8 cellular contexts compared by ENCODE assay signal in the genomic region with DNA sequence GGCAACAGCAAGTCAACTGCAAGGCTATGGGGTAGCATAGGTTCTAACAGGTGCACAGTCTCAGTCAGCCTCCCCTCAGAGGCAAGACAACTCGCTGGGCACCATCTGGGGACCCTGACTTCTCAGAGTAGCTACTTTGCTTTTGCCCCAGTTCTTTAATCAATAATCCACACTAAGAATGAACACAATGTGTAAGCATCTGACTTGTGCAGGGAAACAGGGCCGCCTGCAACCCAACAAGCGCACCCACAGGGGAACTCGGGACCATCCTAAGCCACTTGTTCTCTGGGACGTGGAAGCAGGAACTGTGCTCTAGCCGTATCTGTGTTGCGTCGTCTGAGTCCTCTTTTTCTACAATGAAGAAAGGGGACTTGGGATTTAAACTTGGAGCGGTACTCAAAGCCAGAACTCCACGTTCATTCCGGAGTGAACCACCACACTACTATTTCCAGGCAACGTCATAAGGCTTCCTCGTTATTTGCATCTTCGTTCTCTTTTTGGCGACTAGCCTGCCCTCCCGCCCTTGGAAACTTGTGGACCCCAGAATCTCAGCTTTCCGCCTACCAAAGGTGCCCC. TPM values are rescaled to one million over a fixed set of nuclear protein-coding genes. Genes with fewer than 3 reads are reported as not detected.
DNase-seq lines count a peak whose midpoint lies in the region; ATAC-seq, FAIRE-seq and TF ChIP-seq lines count a peak whose summit lies in the region.

No MANE protein-coding gene starts in this region.

- H3K4me3 Mint-ChIP-seq in GM23338 = peak overlapping the region; percentile 98

- peaks cover 9% of the 10 kb centered on the region; the same call in 2 of the 3 replicates for H3K36me3 Mint-ChIP-seq in GM23338 (ENCODE audit: low read depth)

- H3K4me3 ChIP-seq in GM23338 (peak overlapping the region; percentile 86), ascending aorta (peak overlapping the region; percentile 84 to 88), iPS-15b (ENCODE audit: low read depth, low read length) (peak overlapping the region; percentile 63), skeletal muscle cell (ENCODE audit: low read depth, low read length) (peak overlapping the region; percentile 67)

- no peak for DNase-seq in GM23338 (ENCODE audit: low spot score)
- peak in 1 of 2 donors; percentile 67 for DNase-seq in ascending aorta (ENCODE audit: low spot score in 2 of 2)
- no peak for DNase-seq in skeletal muscle cell (ENCODE audit: low read depth)
- no peak for DNase-seq in frontal cortex (ENCODE audit: low spot score in 2 of 2)
- DNase-seq in foreskin melanocyte = no peak

- peak overlapping the region; percentile 78 for H3K27ac ChIP-seq in GM23338 (ENCODE audit: low read depth)
- H3K27ac ChIP-seq in ascending aorta = peak overlapping the region; percentile 88 to 95

- H2AFZ ChIP-seq in GM23338 = peak overlapping the region; percentile 53; the same call in 1 of the 2 replicates

- H3K79me2 ChIP-seq in GM23338 (replicated peaks; ENCODE audit: insufficient read depth) = peaks cover 23% of the 10 kb centered on the region; the same call in 1 of the 2 replicates

- no peaks in the 10 kb centered on the region for H3K9me3 Mint-ChIP-seq in GM23338

- ATAC-seq in GM23338 (peak; percentile 3), HG03521 (IDR thresholded peaks at IDR 0.05; ENCODE audit: unreplicated experiment) (no peak), GM19351 (IDR thresholded peaks at IDR 0.05; ENCODE audit: unreplicated experiment) (no peak)

- no peak for FAIRE-seq in frontal cortex (lab: Jason Lieb, UNC)

- TF ChIP-seq CTCF in GM23338 (conservative IDR thresholded peaks at IDR 0.05; ENCODE audit: low read depth in 2 of 2) = no peak
- TF ChIP-seq CTCF in ascending aorta (IDR thresholded peaks at IDR 0.05) = no peak

- H4K20me1 ChIP-seq in GM23338 (replicated peaks; ENCODE audit: insufficient read depth) = no peaks in the 10 kb centered on the region

- H3K9me3 ChIP-seq in ascending aorta (no peaks in the 10 kb centered on the region), iPS-15b (ENCODE audit: control insufficient read depth, insufficient read depth, low read length) (no peaks in the 10 kb centered on the region)

- H3K27ac Mint-ChIP-seq in GM23338 = peak overlapping the region; percentile 93

- H3K9ac ChIP-seq in iPS-15b (ENCODE audit: low read depth, low read length) = peak overlapping the region; percentile 79

- peaks cover 40% of the 10 kb centered on the region for H3K4me1 ChIP-seq in GM23338 (ENCODE audit: insufficient read depth)
- H3K4me1 ChIP-seq in ascending aorta = peaks cover 0 to 15% of the 10 kb centered on the region in 2 donors
- H3K4me1 ChIP-seq in iPS-15b (ENCODE audit: control insufficient read depth, insufficient read depth, low read length) = peaks cover 9% of the 10 kb centered on the region

- H3F3A ChIP-seq in GM23338 (replicated peaks; ENCODE audit: low read depth) = no peaks in the 10 kb centered on the region

- H3K27me3 Mint-ChIP-seq in GM23338 (ENCODE audit: insufficient read depth, low read depth, poor library complexity) = peaks cover 9% of the 10 kb centered on the region

- peaks cover 57% of the 10 kb centered on the region for H3K4me1 Mint-ChIP-seq in GM23338

- intact Hi-C loops in ascending aorta (cut with DNase I) = loop anchor here (2.0 to 10.0 kb wide), 6 partner anchors 21 to 570 kb away; a partner anchor contains a TSS

- peak overlapping the region; percentile 84 for H3K4me2 ChIP-seq in GM23338

- H3K36me3 ChIP-seq in GM23338 (ENCODE audit: insufficient read depth) (no peaks in the 10 kb centered on the region; the same call in 1 of the 2 replicates), ascending aorta (no peaks in the 10 kb centered on the region), iPS-15b (ENCODE audit: control insufficient read depth, insufficient read depth, low read length) (no peaks in the 10 kb centered on the region)

- peaks cover 5% of the 10 kb centered on the region for H3K9me2 ChIP-seq in GM23338 (ENCODE audit: insufficient read depth)

- H3K27me3 ChIP-seq in GM23338 (ENCODE audit: insufficient read depth) (peaks cover 10% of the 10 kb centered on the region; the same call in 1 of the 2 replicates), ascending aorta (no peaks in the 10 kb centered on the region), iPS-15b (ENCODE audit: control insufficient read depth, insufficient read depth, low read length) (no peaks in the 10 kb centered on the region)

TF ChIP-seq in GM23338, 12 proteins besides CTCF, POLR2A, EP300 and RAD21:
- TF ChIP-seq ZNF331 (CRISPR knock-in tag; IDR thresholded peaks at IDR 0.05; ENCODE audit: low read depth) = no peak
- no peak for TF ChIP-seq CREB1 (CRISPR knock-in tag; IDR thresholded peaks at IDR 0.05; ENCODE audit: low read depth)
- TF ChIP-seq JUNB (IDR thresholded peaks at IDR 0.05; ENCODE audit: unreplicated experiment) = no peak
- TF ChIP-seq, protein P1, sequence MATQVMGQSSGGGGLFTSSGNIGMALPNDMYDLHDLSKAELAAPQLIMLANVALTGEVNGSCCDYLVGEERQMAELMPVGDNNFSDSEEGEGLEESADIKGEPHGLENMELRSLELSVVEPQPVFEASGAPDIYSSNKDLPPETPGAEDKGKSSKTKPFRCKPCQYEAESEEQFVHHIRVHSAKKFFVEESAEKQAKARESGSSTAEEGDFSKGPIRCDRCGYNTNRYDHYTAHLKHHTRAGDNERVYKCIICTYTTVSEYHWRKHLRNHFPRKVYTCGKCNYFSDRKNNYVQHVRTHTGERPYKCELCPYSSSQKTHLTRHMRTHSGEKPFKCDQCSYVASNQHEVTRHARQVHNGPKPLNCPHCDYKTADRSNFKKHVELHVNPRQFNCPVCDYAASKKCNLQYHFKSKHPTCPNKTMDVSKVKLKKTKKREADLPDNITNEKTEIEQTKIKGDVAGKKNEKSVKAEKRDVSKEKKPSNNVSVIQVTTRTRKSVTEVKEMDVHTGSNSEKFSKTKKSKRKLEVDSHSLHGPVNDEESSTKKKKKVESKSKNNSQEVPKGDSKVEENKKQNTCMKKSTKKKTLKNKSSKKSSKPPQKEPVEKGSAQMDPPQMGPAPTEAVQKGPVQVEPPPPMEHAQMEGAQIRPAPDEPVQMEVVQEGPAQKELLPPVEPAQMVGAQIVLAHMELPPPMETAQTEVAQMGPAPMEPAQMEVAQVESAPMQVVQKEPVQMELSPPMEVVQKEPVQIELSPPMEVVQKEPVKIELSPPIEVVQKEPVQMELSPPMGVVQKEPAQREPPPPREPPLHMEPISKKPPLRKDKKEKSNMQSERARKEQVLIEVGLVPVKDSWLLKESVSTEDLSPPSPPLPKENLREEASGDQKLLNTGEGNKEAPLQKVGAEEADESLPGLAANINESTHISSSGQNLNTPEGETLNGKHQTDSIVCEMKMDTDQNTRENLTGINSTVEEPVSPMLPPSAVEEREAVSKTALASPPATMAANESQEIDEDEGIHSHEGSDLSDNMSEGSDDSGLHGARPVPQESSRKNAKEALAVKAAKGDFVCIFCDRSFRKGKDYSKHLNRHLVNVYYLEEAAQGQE (IDR thresholded peaks at IDR 0.05; ENCODE audit: unreplicated experiment) = no peak

RNA-seq across cellular contexts. Expression of a gene that starts 1.8 kb away (rescaled TPM):
- 12.1 and 12.4 TPM in 2 replicates for total RNA-seq in GM23338 (2014; rRNA removed; shearing (Covaris generic))
- 7.6 and 8.1 TPM in 2 replicates for polyA plus RNA-seq in GM23338 (2016; fragmentation: Nextera tagmentation; extraction: Ambion mirVana)
- 2.4 TPM for total RNA-seq in ascending aorta
- total RNA-seq in frontal cortex = 2.9 TPM

RNA-seq across cellular contexts. Expression of a gene that starts 3.7 kb away (rescaled TPM):
- not detected in 2 replicates for total RNA-seq in GM23338 (2014; rRNA removed; shearing (Covaris generic))
- polyA plus RNA-seq in GM23338 (2016; fragmentation: Nextera tagmentation; extraction: Ambion mirVana) = not detected in 2 replicates
- total RNA-seq in ascending aorta = not detected
- not detected for total RNA-seq in frontal cortex

RNA-seq across cellular contexts. Expression of a gene that starts 45.5 kb away (rescaled TPM):
- 27.8 and 30.9 TPM in 2 replicates for total RNA-seq in GM23338 (2014; rRNA removed; shearing (Covaris generic))
- polyA plus RNA-seq in GM23338 (2016; fragmentation: Nextera tagmentation; extraction: Ambion mirVana) = 8.6 and 11.6 TPM in 2 replicates
- total RNA-seq in ascending aorta (17.1 TPM), frontal cortex (53.0 TPM)
